Comparison of ENCODE assay signal across 8 cellular contexts in genomic region chr10:110076559-110077318, GRCh38.
A peak's percentile ranks its signal among the peaks of the same experiment; 100 is the strongest.
DNase-seq lines count a peak whose midpoint lies in the region; ATAC-seq, FAIRE-seq and TF ChIP-seq lines count a peak whose summit lies in the region.

No MANE protein-coding gene starts in this region.

- ATAC-seq in HG02759 (IDR thresholded peaks at IDR 0.05; ENCODE audit: unreplicated experiment) (peak; percentile 72), K562 (peak; percentile 76)

- POLR2A ChIA-PET in K562 (lab: Yijun Ruan, JAX) = interaction anchor here (0.7 to 1.0 kb wide), 2 partner anchors 9 to 16 kb away, joined by 3 to 4 read pairs; no protein-coding TSS in a partner anchor

- H3K36me3 ChIP-seq in K562 (ENCODE audit: control insufficient read depth, insufficient read depth, low read length) = no peaks in the 10 kb centered on the region

- no peak; a peak in 1 of 4 replicates for TF ChIP-seq RAD21 in K562 (CRISPR knock-in tag; conservative IDR thresholded peaks at IDR 0.05 in 1 of 2, IDR thresholded peaks at IDR 0.05 in 1 of 2)

- no peaks in the 10 kb centered on the region for H4K20me1 ChIP-seq in K562 (replicated peaks; ENCODE audit: control insufficient read depth, insufficient read depth, low read length)

- peak overlapping the region; percentile 48 for H2AFZ ChIP-seq in K562 (ENCODE audit: low read depth, low read length)

- H3K27ac Mint-ChIP-seq in activated CD4-positive, alpha-beta T cell treated with anti-CD3 and anti-CD28 coated beads, Interleukin-2, amount 10 ng/mL, durations not matched to agents 24 days and 14 days = peak overlapping the region; percentile 95

- CTCF ChIA-PET in K562 (lab: Yijun Ruan, JAX; ENCODE audit: low intra/inter-chr PET ratio) = no interaction called here

- FAIRE-seq in K562 (lab: Jason Lieb, UNC) = peak; percentile 48

- no peaks in the 10 kb centered on the region for H3K9me3 ChIP-seq in K562 (replicated peaks; ENCODE audit: control insufficient read depth, insufficient read depth, low read depth, low read length)

- TF ChIP-seq CTCF in NB4 (IDR thresholded peaks at IDR 0.05; ENCODE audit: low read depth, low read length) (no peak), K562 (IDR thresholded peaks at IDR 0.05 in 2 of 3, conservative IDR thresholded peaks at IDR 0.05 in 1 of 3; ENCODE audit: insufficient read depth in 2 of 3, low read depth in 1 of 3, low read length in 3 of 3) (no peak)

- H3K9me3 Mint-ChIP-seq in activated CD4-positive, alpha-beta T cell treated with anti-CD3 and anti-CD28 coated beads, Interleukin-2, amount 10 ng/mL, durations not matched to agents 24 days and 14 days = no peaks in the 10 kb centered on the region

- in situ Hi-C loops in K562 (cut with MboI) = no loop called here

- no peaks in the 10 kb centered on the region for H3K9me1 ChIP-seq in K562 (ENCODE audit: control insufficient read depth, insufficient read depth, low read length)

- H3K4me3 Mint-ChIP-seq in activated CD4-positive, alpha-beta T cell treated with anti-CD3 and anti-CD28 coated beads, Interleukin-2, amount 10 ng/mL, durations not matched to agents 24 days and 14 days = peak overlapping the region; percentile 85

- H3K36me3 Mint-ChIP-seq in activated CD4-positive, alpha-beta T cell treated with anti-CD3 and anti-CD28 coated beads, Interleukin-2, amount 10 ng/mL, durations not matched to agents 24 days and 14 days (ENCODE audit: low read depth) = peaks cover 4% of the 10 kb centered on the region

- H3K4me1 Mint-ChIP-seq in activated CD4-positive, alpha-beta T cell treated with anti-CD3 and anti-CD28 coated beads, Interleukin-2, amount 10 ng/mL, durations not matched to agents 24 days and 14 days = peaks cover 77% of the 10 kb centered on the region

- no peak for TF ChIP-seq POLR2A in NB4 (IDR thresholded peaks at IDR 0.05; ENCODE audit: extremely low read depth, insufficient read length)
- no peak for TF ChIP-seq POLR2A in K562 (conservative IDR thresholded peaks at IDR 0.05)

- H3K4me1 ChIP-seq in K562 (replicated peaks in 1 of 2; ENCODE audit: control insufficient read depth in 2 of 2, insufficient read depth in 2 of 2, low read length in 2 of 2) = peaks cover 5 to 57% of the 10 kb centered on the region in 2 experiments; a peak in 4 of 5 replicates

- peak; percentile 82 for DNase-seq in activated CD4-positive, alpha-beta T cell treated with anti-CD3 and anti-CD28 coated beads, Interleukin-2, amount 10 ng/mL, durations not matched to agents 24 days and 14 days
- no peak for DNase-seq in activated CD4-positive, alpha-beta T cell treated with anti-CD3 and anti-CD28 coated beads, Interleukin-2, amount 50 U/mL, for 1 hour
- DNase-seq in NB4 (ENCODE audit: low read depth) (peak; percentile 99), K562 (ENCODE audit: extremely low read depth in 1 of 4, low spot score in 3 of 4) (peak in 3 of 4 experiments; percentile 11 to 61 (median 43)), left kidney (ENCODE audit: low read depth, low spot score) (peak; percentile 35), superior temporal gyrus (ENCODE audit: extremely low spot score) (peak; percentile 73), NCI-H1417 (lab: John Stamatoyannopoulos, UW) (no peak)

- H3K4me3 ChIP-seq in NB4 (ENCODE audit: low read depth, low read length) (peak overlapping the region; percentile 40), K562 (no peak overlapping the region)

- H3K27me3 Mint-ChIP-seq in activated CD4-positive, alpha-beta T cell treated with anti-CD3 and anti-CD28 coated beads, Interleukin-2, amount 10 ng/mL, durations not matched to agents 24 days and 14 days = no peaks in the 10 kb centered on the region

- intact Hi-C loops in activated CD4-positive, alpha-beta T cell treated with anti-CD3 and anti-CD28 coated beads, Interleukin-2, amount 10 ng/mL, durations not matched to agents 24 days and 14 days (cut with micrococcal nuclease) = loop anchor here (1.0 to 10.0 kb wide), 4 partner anchors 8 to 788 kb away; partner anchors contain the start of gene XPNPEP1
- intact Hi-C loops in K562 (cut with micrococcal nuclease) = loop anchor here (5.0 kb wide), 1 partner anchor 69 kb away; the partner anchor contains the start of gene ADD3

- no peak for TF ChIP-seq EP300 in K562 (IDR thresholded peaks at IDR 0.05; ENCODE audit: low read length)

- peak overlapping the region in 1 of 2 experiments; percentile 63; a peak in 2 of 4 replicates for H3K9ac ChIP-seq in K562 (ENCODE audit: insufficient read depth in 1 of 2, low read depth in 2 of 2, low read length in 2 of 2)

- peak overlapping the region; percentile 82 for H3K27ac ChIP-seq in K562 (ENCODE audit: extremely low read depth, low read depth, low read length)

- BruUV-seq in K562 (replicated peaks; lab: Mats Ljungman, UMichigan) = no TSS peak

- peak overlapping the region; percentile 67 for H3K4me2 ChIP-seq in K562 (ENCODE audit: insufficient read depth, low read length)

- peaks cover 79% of the 10 kb centered on the region for H3K79me2 ChIP-seq in K562 (ENCODE audit: control insufficient read depth, insufficient read depth, low read length)

- H3K27me3 ChIP-seq in K562 (ENCODE audit: control insufficient read depth in 2 of 2, insufficient read depth in 2 of 2, low read length in 2 of 2) = no peaks in the 10 kb centered on the region

TF ChIP-seq in K562, 482 proteins besides CTCF, POLR2A, EP300 and RAD21 (continues in another document):
- TF ChIP-seq ZBTB17 (CRISPR knock-in tag; IDR thresholded peaks at IDR 0.05) (no peak), THRB (CRISPR knock-in tag; conservative IDR thresholded peaks at IDR 0.05) (no peak), GTF2A2 (tag; IDR thresholded peaks at IDR 0.05) (no peak), ELF4 (CRISPR knock-in tag; IDR thresholded peaks at IDR 0.05) (no peak), SMAD4 (CRISPR knock-in tag; conservative IDR thresholded peaks at IDR 0.05) (no peak), RCOR1 (IDR thresholded peaks at IDR 0.05; ENCODE audit: borderline replicate concordance in 1 of 2, low read depth in 2 of 2, low read length in 2 of 2) (peak in 1 of 2 experiments; percentile 35; a peak in 1 of 4 replicates), HNRNPLL (IDR thresholded peaks at IDR 0.05; ENCODE audit: low read depth, low read length, poor library complexity, severe bottlenecking) (no peak), TAF7 (tag; IDR thresholded peaks at IDR 0.05) (no peak), GABPB1 (CRISPR knock-in tag; IDR thresholded peaks at IDR 0.05) (no peak), MLX (CRISPR knock-in tag; conservative IDR thresholded peaks at IDR 0.05) (no peak), SMARCC2 (IDR thresholded peaks at IDR 0.05; ENCODE audit: low read depth) (no peak), CBX2 (IDR thresholded peaks at IDR 0.05; ENCODE audit: insufficient read depth, low read length, poor library complexity, severe bottlenecking) (no peak), HDAC2 (IDR thresholded peaks at IDR 0.05) (no peak), HMBOX1 (IDR thresholded peaks at IDR 0.05) (peak; percentile 63; the same call in 1 of the 2 replicates)

Comparison
In these comparisons a context has a peak if more than half of its experiments do, and no peak if none do; other contexts are left out.
1. DNase-seq: peak in activated CD4-positive, alpha-beta T cell treated with anti-CD3 and anti-CD28 coated beads, Interleukin-2, amount 10 ng/mL, durations not matched to agents 24 days and 14 days (single experiment), NB4 (single experiment), K562 (3 of 4), left kidney (single experiment) and superior temporal gyrus (single experiment); none in activated CD4-positive, alpha-beta T cell treated with anti-CD3 and anti-CD28 coated beads, Interleukin-2, amount 50 U/mL, for 1 hour (single experiment) and NCI-H1417 (0 of 3).